7 cellular contexts compared by ENCODE assay signal in genomic region chr7:95686109-95686508, GRCh38.
DNase-seq lines count a peak whose midpoint lies in the region; ATAC-seq and TF ChIP-seq lines count a peak whose summit lies in the region.

No MANE protein-coding gene starts in this region.

- H3K4me3 ChIP-seq in MM.1S (ENCODE audit: low read length) (no peak overlapping the region), fibroblast of mammary gland (ENCODE audit: control insufficient read depth, low read depth, low read length) (no peak overlapping the region)

- TF ChIP-seq CTCF in GM12872 (IDR thresholded peaks at IDR 0.05; ENCODE audit: insufficient read depth, low read depth, low read length) (peak; percentile 41; the same call in 2 of the 3 replicates), MM.1S (IDR thresholded peaks at IDR 0.05; ENCODE audit: low read length) (peak; percentile 38), fibroblast of mammary gland (conservative IDR thresholded peaks at IDR 0.05; ENCODE audit: control insufficient read depth, insufficient read depth, low read depth, low read length) (peak; percentile 49), nephron progenitor cell (IDR thresholded peaks at IDR 0.05) (peak; percentile 55)

- no peaks in the 10 kb centered on the region for H3K27me3 ChIP-seq in MM.1S (replicated peaks; ENCODE audit: insufficient read depth, low read length)

- no peaks in the 10 kb centered on the region for H3K9me2 ChIP-seq in MM.1S (replicated peaks; ENCODE audit: insufficient read depth, low read length)

- H3K4me2 ChIP-seq in MM.1S (ENCODE audit: low read depth, low read length), result no peak overlapping the region

- no peaks in the 10 kb centered on the region for H3K9me3 Mint-ChIP-seq in nephron progenitor cell

- H3K36me3 Mint-ChIP-seq in nephron progenitor cell (ENCODE audit: low read depth), result no peaks in the 10 kb centered on the region

- no peak overlapping the region for H3K9ac ChIP-seq in MM.1S (ENCODE audit: low read length)

- no peaks in the 10 kb centered on the region for H3K9me3 ChIP-seq in MM.1S (replicated peaks; ENCODE audit: insufficient read depth, low read length)

- peaks cover 4% of the 10 kb centered on the region for H3K27me3 Mint-ChIP-seq in nephron progenitor cell (ENCODE audit: low read depth, poor library complexity)

- H4K20me1 ChIP-seq in MM.1S (ENCODE audit: insufficient read depth, low read length), result no peaks in the 10 kb centered on the region

- no peak overlapping the region for H3K27ac Mint-ChIP-seq in nephron progenitor cell

- H3K27ac ChIP-seq in MM.1S (ENCODE audit: low read length), result no peak overlapping the region

- peak; percentile 67 for DNase-seq in MM.1S
- peak; percentile 67 to 82 for DNase-seq in SHP77 (lab: John Stamatoyannopoulos, UW)
- DNase-seq in fibroblast of mammary gland (ENCODE audit: low read depth), result peak; percentile 76
- peak; percentile 40 for DNase-seq in nephron progenitor cell
- DNase-seq in NCI-H226, result no peak

- no peaks in the 10 kb centered on the region for H3K36me3 ChIP-seq in MM.1S (replicated peaks; ENCODE audit: insufficient read depth, low read length)

- H3K4me1 ChIP-seq in MM.1S (ENCODE audit: low read length), result no peaks in the 10 kb centered on the region

- H3K4me1 Mint-ChIP-seq in nephron progenitor cell, result peaks cover 61% of the 10 kb centered on the region

- no peak for ATAC-seq in HG03439 (IDR thresholded peaks at IDR 0.05; ENCODE audit: unreplicated experiment)

- H3F3A ChIP-seq in MM.1S (ENCODE audit: insufficient read depth, low read length), result no peaks in the 10 kb centered on the region

- H2AFZ ChIP-seq in MM.1S (ENCODE audit: low read length), result no peak overlapping the region

- H3K4me3 Mint-ChIP-seq in nephron progenitor cell, result no peak overlapping the region

- H3K79me2 ChIP-seq in MM.1S (ENCODE audit: low read length), result no peaks in the 10 kb centered on the region
